Comparison of ENCODE assay signal across 1 cellular context in genomic region chr9:136851941-136852663, GRCh38.
TF ChIP-seq lines count a peak whose summit lies in the region.

TSS of gene MAMDC4 (plus strand) at chr9:136852346. CDS start at chr9:136852417, 71 bp downstream.

TF ChIP-seq in HepG2, 621 proteins besides CTCF, POLR2A, EP300 and RAD21 (continued from another document):
- no peak for TF ChIP-seq SNAPC4 (CRISPR knock-in tag; IDR thresholded peaks at IDR 0.05)
- no peak for TF ChIP-seq ERF (CRISPR knock-in tag; IDR thresholded peaks at IDR 0.05)
- TF ChIP-seq ZNF431 (CRISPR knock-in tag; IDR thresholded peaks at IDR 0.05; ENCODE audit: borderline replicate concordance, low read depth), result no peak
- no peak for TF ChIP-seq ZNF512B (CRISPR knock-in tag; IDR thresholded peaks at IDR 0.05; ENCODE audit: borderline replicate concordance)
- no peak for TF ChIP-seq ATRX (CRISPR knock-in tag; IDR thresholded peaks at IDR 0.05; ENCODE audit: borderline replicate concordance)
- TF ChIP-seq CBX5 (CRISPR knock-in tag; IDR thresholded peaks at IDR 0.05; ENCODE audit: borderline replicate concordance), result no peak
- TF ChIP-seq BRF2 (CRISPR knock-in tag; IDR thresholded peaks at IDR 0.05), result no peak
- peak; percentile 38; the same call in 1 of the 2 replicates for TF ChIP-seq ZBTB37 (CRISPR knock-in tag; IDR thresholded peaks at IDR 0.05)
- no peak for TF ChIP-seq ZNF232 (CRISPR knock-in tag; IDR thresholded peaks at IDR 0.05; ENCODE audit: borderline replicate concordance)
- no peak for TF ChIP-seq EED (CRISPR knock-in tag; IDR thresholded peaks at IDR 0.05)
- no peak for TF ChIP-seq RXRB (CRISPR knock-in tag; IDR thresholded peaks at IDR 0.05; ENCODE audit: borderline replicate concordance)
- 0 out of 2 replicates have a peak, but pooled peaks have one; percentile 23 for TF ChIP-seq ZNF451 (CRISPR knock-in tag; IDR thresholded peaks at IDR 0.05)
- no peak for TF ChIP-seq KLF6 (CRISPR knock-in tag; IDR thresholded peaks at IDR 0.05)
- 0 out of 2 replicates have a peak, but pooled peaks have one; percentile 7 for TF ChIP-seq IRX3 (CRISPR knock-in tag; IDR thresholded peaks at IDR 0.05; ENCODE audit: borderline replicate concordance, low read depth)
- TF ChIP-seq HMGXB4 (CRISPR knock-in tag; IDR thresholded peaks at IDR 0.05; ENCODE audit: borderline replicate concordance in 1 of 2, low read depth in 1 of 2), result no peak
- no peak for TF ChIP-seq ARNT (IDR thresholded peaks at IDR 0.05)
- TF ChIP-seq PCBP2 (optimal IDR thresholded peaks at IDR 0.05; ENCODE audit: low read depth, low read length, poor library complexity, severe bottlenecking), result no peak
- peak; percentile 12; the same call in 1 of the 2 replicates for TF ChIP-seq UBTF (CRISPR knock-in tag; IDR thresholded peaks at IDR 0.05)
- TF ChIP-seq RBM22 (optimal IDR thresholded peaks at IDR 0.05; ENCODE audit: low read length), result no peak
- no peak for TF ChIP-seq GABPA (IDR thresholded peaks at IDR 0.05; ENCODE audit: low read depth, low read length)
- no peak for TF ChIP-seq GABPA (CRISPR knock-in tag; IDR thresholded peaks at IDR 0.05; ENCODE audit: low read depth)
